1 cellular context compared by ENCODE assay signal in the genomic region with DNA sequence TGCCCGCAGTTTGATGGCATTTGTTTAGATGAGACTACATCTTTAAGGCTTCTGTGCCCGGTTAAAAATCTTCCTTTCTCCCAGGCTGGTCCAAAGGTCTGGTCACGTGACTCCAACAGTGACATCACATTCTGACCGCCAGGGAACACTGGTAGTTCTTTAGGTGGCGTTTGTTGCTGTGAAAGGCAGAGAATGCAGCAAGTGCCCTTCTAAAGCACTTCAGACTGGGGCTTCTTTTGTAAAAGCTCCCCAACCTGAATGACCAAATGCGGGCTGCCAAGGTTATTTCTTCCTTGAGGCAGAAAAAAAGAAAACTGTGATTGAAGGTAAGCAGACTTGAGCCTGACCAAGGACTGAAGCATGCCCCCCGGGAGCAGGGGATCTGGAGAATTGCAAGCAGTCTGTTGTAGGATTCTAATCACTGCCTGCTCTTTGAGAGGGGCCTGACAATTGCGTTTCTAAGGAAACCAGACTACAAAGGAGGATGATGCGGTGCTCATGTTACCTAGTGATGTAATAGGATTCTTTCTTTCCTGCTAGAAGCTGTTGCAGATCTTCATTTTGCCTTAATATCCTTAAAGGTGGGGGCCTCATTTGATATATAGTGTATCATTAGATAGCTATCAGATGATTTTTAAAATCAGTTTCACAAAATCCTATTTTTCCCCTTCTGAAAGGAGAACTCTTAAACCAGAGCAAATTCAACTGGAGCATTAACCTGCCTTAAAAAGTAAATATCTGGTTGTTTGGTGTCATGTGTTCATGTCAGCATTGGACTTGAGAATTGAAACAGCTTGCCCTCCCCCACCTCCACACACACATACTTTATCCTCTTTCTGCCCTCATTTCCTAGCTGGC.
TF ChIP-seq lines count a peak whose summit lies in the region.

No MANE protein-coding gene starts in this region.

TF ChIP-seq in endothelial cell of umbilical vein, 7 proteins besides CTCF, POLR2A, EP300 and RAD21 (continued from another document):
- TF ChIP-seq, protein P1, sequence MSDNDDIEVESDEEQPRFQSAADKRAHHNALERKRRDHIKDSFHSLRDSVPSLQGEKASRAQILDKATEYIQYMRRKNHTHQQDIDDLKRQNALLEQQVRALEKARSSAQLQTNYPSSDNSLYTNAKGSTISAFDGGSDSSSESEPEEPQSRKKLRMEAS (IDR thresholded peaks at IDR 0.05; ENCODE audit: insufficient read depth, insufficient read length) = no peak
- no peak for TF ChIP-seq FOS (IDR thresholded peaks at IDR 0.05; ENCODE audit: borderline replicate concordance, insufficient read depth, low read length)
- no peak for TF ChIP-seq POLR2AphosphoS5 (IDR thresholded peaks at IDR 0.05; ENCODE audit: insufficient read depth, low read depth, low read length)
- no peak for TF ChIP-seq MYC (IDR thresholded peaks at IDR 0.05; ENCODE audit: low read depth, low read length)
TF ChIP-seq in endothelial cell of umbilical vein: peak in this region for 0.
